10 cellular contexts compared by ENCODE assay signal in genomic region chr4:98510757-98511517, GRCh38.
DNase-seq lines count a peak whose midpoint lies in the region; ATAC-seq and TF ChIP-seq lines count a peak whose summit lies in the region.
"Had no signal": no experiment of that assay in that cellular context is flagged by ENCODE, and none has a peak within 500 bp of the region (broad histone marks: within the 10 kb centered on the region; RNA-seq: fewer than 3 reads in every experiment).

No MANE protein-coding gene starts in this region.

- peak overlapping the region; percentile 24 for H3K27ac ChIP-seq in mesodermal cell (ENCODE audit: low read depth, low read length, severe bottlenecking)

- peaks cover 24% of the 10 kb centered on the region for H3K4me1 Mint-ChIP-seq in Caco-2 (ENCODE audit: low read depth, unreplicated experiment)

- no peak overlapping the region for H3K4me3 Mint-ChIP-seq in Caco-2 (ENCODE audit: unreplicated experiment)

- H3K27ac Mint-ChIP-seq in Caco-2 (ENCODE audit: unreplicated experiment) = no peak overlapping the region

- no peaks in the 10 kb centered on the region for H3K9me3 Mint-ChIP-seq in Caco-2 (ENCODE audit: unreplicated experiment)

- H3K27me3 Mint-ChIP-seq in Caco-2 (ENCODE audit: insufficient read depth, unreplicated experiment) = no peaks in the 10 kb centered on the region

- H3K4me3 ChIP-seq in mesodermal cell (ENCODE audit: extremely low read depth, insufficient read depth, low read length, poor library complexity, severe bottlenecking) (no peak overlapping the region), Caco-2 (ENCODE audit: low read depth, low read length) (no peak overlapping the region)

- WGBS in mesodermal cell (ENCODE audit: insufficient coverage in 2 of 2), 2 experiments = 90 to 100% methylated on average over 2 of the region's 6 CpGs

- CTCF ChIA-PET in Caco-2 (lab: Charles Lee) = no interaction called here

- TF ChIP-seq CTCF in Caco-2 (IDR thresholded peaks at IDR 0.05; ENCODE audit: insufficient read depth in 1 of 2, low read depth in 1 of 2, low read length in 1 of 2, severe bottlenecking in 1 of 2, unreplicated experiment in 1 of 2) = no peak

- POLR2A ChIA-PET in Caco-2 (lab: Charles Lee) = no interaction called here

- DNase-seq in ELR (ENCODE audit: low read depth) (peak; percentile 72), M059J (ENCODE audit: low read depth) (peak; percentile 59), amniotic stem cell (lab: John Stamatoyannopoulos, UW) (peak; percentile 65), HuH-7.5 (ENCODE audit: low spot score) (no peak), Caco-2 (no peak), superior temporal gyrus (ENCODE audit: extremely low spot score) (no peak)
- DNase-seq: activated CD4-positive, CD25-positive, alpha-beta regulatory T cell treated with anti-CD3 and anti-CD28 coated beads, Interleukin-2, amount 50 U/mL, for 72 hours; NCI-H774 had no signal

- no peak for ATAC-seq in HG02870 (IDR thresholded peaks at IDR 0.05; ENCODE audit: unreplicated experiment)

- no peaks in the 10 kb centered on the region for H3K36me3 ChIP-seq in mesodermal cell (ENCODE audit: control insufficient read depth, insufficient read depth, low read length)
- H3K36me3 ChIP-seq in Caco-2 (ENCODE audit: control insufficient read depth, insufficient read depth, low read length) = no peaks in the 10 kb centered on the region

- no TSS peak for BruUV-seq in Caco-2 (replicated peaks; lab: Mats Ljungman, UMichigan)

- H3K27me3 ChIP-seq in Caco-2 (replicated peaks; ENCODE audit: control insufficient read depth, insufficient read depth, low read length) = no peaks in the 10 kb centered on the region

- H3K4me1 ChIP-seq in mesodermal cell (ENCODE audit: control insufficient read depth, insufficient read depth, low read length, poor library complexity, severe bottlenecking) = peaks cover 55% of the 10 kb centered on the region
- peaks cover 8% of the 10 kb centered on the region; the same call in 1 of the 2 replicates for H3K4me1 ChIP-seq in Caco-2

- H3K36me3 Mint-ChIP-seq in Caco-2 (ENCODE audit: insufficient read depth, unreplicated experiment) = no peaks in the 10 kb centered on the region

- no peaks in the 10 kb centered on the region for H3K9me3 ChIP-seq in mesodermal cell (ENCODE audit: control insufficient read depth, low read length)
- H3K9me3 ChIP-seq in Caco-2 = no peaks in the 10 kb centered on the region

- intact Hi-C loops in Caco-2 (cut with micrococcal nuclease; ENCODE audit: unreplicated experiment) = no loop called here

Comparison
In these comparisons a context has a peak if more than half of its experiments do, and no peak if none do; other contexts are left out.
1. DNase-seq: peak in ELR (single experiment), M059J (single experiment) and amniotic stem cell (single experiment); none in HuH-7.5 (single experiment), Caco-2 (0 of 2) and superior temporal gyrus (single experiment).